Comparison of ENCODE assay signal across 1 cellular context in genomic region chr1:77467196-77467595, GRCh38.
TF ChIP-seq lines count a peak whose summit lies in the region.

No MANE protein-coding gene starts in this region.

TF ChIP-seq in IMR-90, 13 proteins besides CTCF, POLR2A, EP300 and RAD21 (continued from another document):
- TF ChIP-seq MXI1 (IDR thresholded peaks at IDR 0.05; ENCODE audit: borderline replicate concordance, low read depth, low read length) (no peak), CEBPB (IDR thresholded peaks at IDR 0.05; ENCODE audit: low read depth, low read length) (no peak), NFE2L2 (IDR thresholded peaks at IDR 0.05; ENCODE audit: low read depth, low read length) (no peak)
